Comparison of ENCODE assay signal across 22 cellular contexts in the genomic region with DNA sequence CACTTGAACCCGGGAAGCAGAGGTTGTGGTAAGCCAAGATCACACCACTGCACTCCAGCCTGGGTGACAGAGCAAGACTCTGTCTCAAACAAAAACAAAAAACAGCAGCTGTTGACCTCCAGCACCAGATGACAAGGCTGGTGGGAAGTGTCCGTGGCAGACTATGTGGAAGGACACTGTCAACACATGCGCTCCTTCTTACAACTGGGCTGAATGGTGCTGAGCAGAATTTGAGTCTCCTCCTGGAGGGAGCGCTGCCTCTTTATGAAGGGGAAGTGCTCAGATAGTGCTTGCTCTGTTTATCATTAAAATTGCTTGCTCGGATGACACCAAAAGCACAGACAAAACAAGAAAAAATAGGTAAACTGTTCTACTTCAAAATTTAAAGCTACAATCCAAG. TPM values are rescaled to one million over a fixed set of nuclear protein-coding genes. Genes with fewer than 3 reads are reported as not detected.
"Had no signal": no experiment of that assay in that cellular context is flagged by ENCODE, and none has a peak within 500 bp of the region (broad histone marks: within the 10 kb centered on the region; RNA-seq: fewer than 3 reads in every experiment).

No MANE protein-coding gene starts in this region.

- DNase-seq: activated CD4-positive, alpha-beta memory T cell treated with anti-CD3 and anti-CD28 coated beads, Interleukin-2, amount 10 ng/mL, durations not matched to agents 7 days and 5 days; activated CD4-positive, alpha-beta T cell treated with anti-CD3 and anti-CD28 coated beads for 48 hours; activated CD4-positive, CD25-positive, alpha-beta regulatory T cell; activated naive CD4-positive, alpha-beta T cell; activated naive CD8-positive, alpha-beta T cell treated with anti-CD3 and anti-CD28 coated beads, Interleukin-2, amount 50 U/mL, for 24 hours; activated T-cell treated with anti-CD3 and anti-CD28 coated beads, Interleukin-2, amount 50 U/mL, for 1 hour; aorta; effector CD4-positive, alpha-beta T cell; naive thymus-derived CD4-positive, alpha-beta T cell; posterior cingulate gyrus; retina; stimulated activated naive CD8-positive, alpha-beta T cell treated with anti-CD3 and anti-CD28 coated beads, Interleukin-15, Interleukin-2, amounts not matched to agents 100 U/mL and 50 U/mL, for 24 hours; substantia nigra; T-helper 1 cell; T-helper 9 cell; uterus had no signal

- ATAC-seq: activated naive CD8-positive, alpha-beta T cell treated with anti-CD3 and anti-CD28 coated beads, Interleukin-2, amount 50 U/mL, for 24 hours; activated T-helper 17 cell treated with anti-CD3 and anti-CD28 coated beads, Interleukin-2, amount 50 U/mL, for 72 hours; esophagus mucosa; naive thymus-derived CD4-positive, alpha-beta T cell; stimulated activated naive CD8-positive, alpha-beta T cell treated with anti-CD3 and anti-CD28 coated beads, Interleukin-15, Interleukin-2, amounts not matched to agents 100 U/mL and 50 U/mL, for 24 hours had no signal

- H3K27me3 Mint-ChIP-seq: activated CD4-positive, alpha-beta memory T cell treated with anti-CD3 and anti-CD28 coated beads, Interleukin-2, amount 10 ng/mL, durations not matched to agents 7 days and 5 days; activated naive CD8-positive, alpha-beta T cell treated with anti-CD3 and anti-CD28 coated beads, Interleukin-2, amount 50 U/mL, for 24 hours; activated T-helper 17 cell treated with anti-CD3 and anti-CD28 coated beads, Interleukin-2, amount 50 U/mL, for 72 hours; memory B cell had no signal

- H3K4me3 Mint-ChIP-seq: activated CD4-positive, alpha-beta memory T cell treated with anti-CD3 and anti-CD28 coated beads, Interleukin-2, amount 10 ng/mL, durations not matched to agents 7 days and 5 days; activated naive CD8-positive, alpha-beta T cell treated with anti-CD3 and anti-CD28 coated beads, Interleukin-2, amount 50 U/mL, for 24 hours; memory B cell had no signal

- H3K27ac ChIP-seq: coronary artery had no signal

- H3K9me3 Mint-ChIP-seq: activated CD4-positive, alpha-beta memory T cell treated with anti-CD3 and anti-CD28 coated beads, Interleukin-2, amount 10 ng/mL, durations not matched to agents 7 days and 5 days; activated naive CD8-positive, alpha-beta T cell treated with anti-CD3 and anti-CD28 coated beads, Interleukin-2, amount 50 U/mL, for 24 hours; activated T-helper 17 cell treated with anti-CD3 and anti-CD28 coated beads, Interleukin-2, amount 50 U/mL, for 72 hours; memory B cell; naive thymus-derived CD4-positive, alpha-beta T cell had no signal

- H3K36me3 Mint-ChIP-seq: memory B cell had no signal

- H3K27ac Mint-ChIP-seq: activated CD4-positive, alpha-beta memory T cell treated with anti-CD3 and anti-CD28 coated beads, Interleukin-2, amount 10 ng/mL, durations not matched to agents 7 days and 5 days; activated naive CD8-positive, alpha-beta T cell treated with anti-CD3 and anti-CD28 coated beads, Interleukin-2, amount 50 U/mL, for 24 hours; activated T-helper 17 cell treated with anti-CD3 and anti-CD28 coated beads, Interleukin-2, amount 50 U/mL, for 72 hours; memory B cell had no signal

RNA-seq across cellular contexts. Expression of gene CFAP157, which starts 9.2 kb away (rescaled TPM):
- total RNA-seq: activated CD4-positive, alpha-beta memory T cell treated with anti-CD3 and anti-CD28 coated beads, Interleukin-2, amount 10 ng/mL, durations not matched to agents 7 days and 5 days; esophagus mucosa; liver; mononuclear cell had no signal

RNA-seq across cellular contexts. Expression of gene TTC16, which starts 18.3 kb away (rescaled TPM):
- total RNA-seq: esophagus mucosa had no signal
- polyA plus RNA-seq: aorta had no signal
